4 cellular contexts compared by ENCODE assay signal in genomic region chr1:1646326-1646725, GRCh38. TPM values are rescaled to one million over a fixed set of nuclear protein-coding genes. Genes with fewer than 3 reads are reported as not detected.
"Had no signal": no experiment of that assay in that cellular context is flagged by ENCODE, and none has a peak within 500 bp of the region (broad histone marks: within the 10 kb centered on the region; RNA-seq: fewer than 3 reads in every experiment).

No MANE protein-coding gene starts in this region.

RNA-seq across cellular contexts. Expression of gene MMP23B, which starts 14.4 kb away (rescaled TPM):
- total RNA-seq: GM23248, H4, HT1080 had no signal

RNA-seq across cellular contexts. Expression of gene FNDC10, which starts 46.4 kb away (rescaled TPM):
- polyA plus RNA-seq: IgD-negative memory B cell had no signal
